ENCODE assay signal across 1 cellular context in genomic region chr10:102853944-102854694, GRCh38.
A peak's percentile ranks its signal among the peaks of the same experiment; 100 is the strongest.
TF ChIP-seq lines count a peak whose summit lies in the region.

TSS of gene BORCS7 (plus strand) at chr10:102854259. CDS start at chr10:102854287, 28 bp downstream.

TF ChIP-seq in HepG2, 621 proteins besides CTCF, POLR2A, EP300 and RAD21 (continued from another document and continues in another):
- TF ChIP-seq RFX1 (IDR thresholded peaks at IDR 0.05) (peak; percentile 61; the same call in 1 of the 2 replicates), ZNF274 (CRISPR knock-in tag; IDR thresholded peaks at IDR 0.05) (peak; percentile 53; the same call in 1 of the 2 replicates), FOXK1 (CRISPR knock-in tag; IDR thresholded peaks at IDR 0.05; ENCODE audit: borderline replicate concordance, low read depth) (peak; percentile 80; the same call in 1 of the 2 replicates), ZNF562 (CRISPR knock-in tag; IDR thresholded peaks at IDR 0.05; ENCODE audit: borderline replicate concordance) (no peak), RBAK (CRISPR knock-in tag; IDR thresholded peaks at IDR 0.05) (no peak), SCMH1 (CRISPR knock-in tag; IDR thresholded peaks at IDR 0.05; ENCODE audit: borderline replicate concordance) (no peak), ZBTB46 (CRISPR knock-in tag; IDR thresholded peaks at IDR 0.05; ENCODE audit: borderline replicate concordance) (no peak), U2AF1 (optimal IDR thresholded peaks at IDR 0.05; ENCODE audit: low read depth, low read length) (no peak), PRDM10 (CRISPR knock-in tag; IDR thresholded peaks at IDR 0.05; ENCODE audit: low read depth) (peak; percentile 90), NPAS2 (CRISPR knock-in tag; IDR thresholded peaks at IDR 0.05; ENCODE audit: borderline replicate concordance) (no peak), SRSF1 (optimal IDR thresholded peaks at IDR 0.05; ENCODE audit: low read depth, low read length) (peak; percentile 48), NCOA2 (CRISPR knock-in tag; IDR thresholded peaks at IDR 0.05) (peak; percentile 71), ARID3A (IDR thresholded peaks at IDR 0.05; ENCODE audit: low read depth, low read length) (no peak; the same call in 1 of the 2 replicates), ZNF781 (CRISPR knock-in tag; IDR thresholded peaks at IDR 0.05; ENCODE audit: borderline replicate concordance, not compliant biosample characterization) (peak; percentile 90), MNT (IDR thresholded peaks at IDR 0.05) (peak; percentile 19; the same call in 1 of the 2 replicates), SOX13 (IDR thresholded peaks at IDR 0.05) (no peak), SOX13 (CRISPR knock-in tag; conservative IDR thresholded peaks at IDR 0.05 in 1 of 2, IDR thresholded peaks at IDR 0.05 in 1 of 2) (no peak), ZNF12 (CRISPR knock-in tag; IDR thresholded peaks at IDR 0.05) (peak; percentile 74; the same call in 1 of the 2 replicates), ERF (CRISPR knock-in tag; IDR thresholded peaks at IDR 0.05) (peak; percentile 86), FOXJ3 (CRISPR knock-in tag; IDR thresholded peaks at IDR 0.05; ENCODE audit: borderline replicate concordance) (peak; percentile 91), FOXP4 (CRISPR knock-in tag; IDR thresholded peaks at IDR 0.05) (peak; percentile 35; the same call in 1 of the 2 replicates), ZNF225 (CRISPR knock-in tag; IDR thresholded peaks at IDR 0.05) (peak; percentile 83), POGK (CRISPR knock-in tag; conservative IDR thresholded peaks at IDR 0.05) (peak; percentile 83), PHF20 (CRISPR knock-in tag; IDR thresholded peaks at IDR 0.05) (peak; percentile 87), ZNF446 (CRISPR knock-in tag; IDR thresholded peaks at IDR 0.05) (no peak), ZNF792 (CRISPR knock-in tag; IDR thresholded peaks at IDR 0.05) (peak; percentile 51; the same call in 1 of the 2 replicates), RARA (CRISPR knock-in tag; IDR thresholded peaks at IDR 0.05) (peak; percentile 67), ZNF451 (CRISPR knock-in tag; IDR thresholded peaks at IDR 0.05) (no peak), HNRNPK (IDR thresholded peaks at IDR 0.05; ENCODE audit: low read depth, low read length, poor library complexity, severe bottlenecking) (no peak), NCOA1 (CRISPR knock-in tag; IDR thresholded peaks at IDR 0.05) (no peak), SRF (IDR thresholded peaks at IDR 0.05; ENCODE audit: low read depth, low read length) (no peak), ZBTB1 (CRISPR knock-in tag; IDR thresholded peaks at IDR 0.05; ENCODE audit: borderline replicate concordance) (no peak), SMAD1 (CRISPR knock-in tag; IDR thresholded peaks at IDR 0.05; ENCODE audit: borderline replicate concordance, low read depth) (no peak), ZNF317 (CRISPR knock-in tag; IDR thresholded peaks at IDR 0.05) (peak; percentile 89), HDAC2 (CRISPR knock-in tag; IDR thresholded peaks at IDR 0.05) (peak; percentile 90), TRAFD1 (CRISPR knock-in tag; IDR thresholded peaks at IDR 0.05; ENCODE audit: borderline replicate concordance) (no peak), TAF1 (CRISPR knock-in tag; IDR thresholded peaks at IDR 0.05) (peak; percentile 95), ZNF891 (CRISPR knock-in tag; IDR thresholded peaks at IDR 0.05) (peak; percentile 95), HMG20B (CRISPR knock-in tag; conservative IDR thresholded peaks at IDR 0.05) (0 out of 2 replicates have a peak, but pooled peaks have one; percentile 23), TEAD3 (CRISPR knock-in tag; optimal IDR thresholded peaks at IDR 0.05; ENCODE audit: borderline replicate concordance) (peak; percentile 73), EZH2 (conservative IDR thresholded peaks at IDR 0.05; ENCODE audit: low read depth, low read length) (no peak), ZNF674 (CRISPR knock-in tag; IDR thresholded peaks at IDR 0.05; ENCODE audit: low read depth) (no peak), ARNTL (CRISPR knock-in tag; IDR thresholded peaks at IDR 0.05) (peak; percentile 70), TEF (CRISPR knock-in tag; IDR thresholded peaks at IDR 0.05) (peak; percentile 66; the same call in 1 of the 2 replicates), MTA3 (CRISPR knock-in tag; IDR thresholded peaks at IDR 0.05) (no peak; the same call in 1 of the 2 replicates), FOXC1 (CRISPR knock-in tag; IDR thresholded peaks at IDR 0.05; ENCODE audit: borderline replicate concordance) (peak; percentile 85; the same call in 1 of the 2 replicates), ZNF24 (IDR thresholded peaks at IDR 0.05) (no peak), NR0B2 (CRISPR knock-in tag; IDR thresholded peaks at IDR 0.05) (no peak), MTF2 (CRISPR knock-in tag; IDR thresholded peaks at IDR 0.05; ENCODE audit: borderline replicate concordance) (no peak), TAF15 (IDR thresholded peaks at IDR 0.05; ENCODE audit: low read depth, low read length, poor library complexity, severe bottlenecking) (no peak), IRF2 (CRISPR knock-in tag; IDR thresholded peaks at IDR 0.05) (peak; percentile 99), RFXANK (CRISPR knock-in tag; IDR thresholded peaks at IDR 0.05) (peak; percentile 46; the same call in 1 of the 2 replicates), ZFP1 (CRISPR knock-in tag; IDR thresholded peaks at IDR 0.05) (peak; percentile 68; the same call in 1 of the 2 replicates), ZNF660 (CRISPR knock-in tag; IDR thresholded peaks at IDR 0.05; ENCODE audit: borderline replicate concordance, low read depth) (no peak), ZNF326 (CRISPR knock-in tag; IDR thresholded peaks at IDR 0.05; ENCODE audit: borderline replicate concordance) (no peak), AHR (CRISPR knock-in tag; IDR thresholded peaks at IDR 0.05) (peak; percentile 82; the same call in 1 of the 2 replicates)
